ENCODE assay signal across 8 cellular contexts in genomic region chr6:36914227-36914794, GRCh38. TPM values are rescaled to one million over a fixed set of nuclear protein-coding genes. Genes with fewer than 3 reads are reported as not detected.
A peak's percentile ranks its signal among the peaks of the same experiment; 100 is the strongest.
DNase-seq lines count a peak whose midpoint lies in the region; ATAC-seq and TF ChIP-seq lines count a peak whose summit lies in the region.

No MANE protein-coding gene starts in this region.

- peaks cover 21% of the 10 kb centered on the region for H3K36me3 ChIP-seq in thoracic aorta

- TF ChIP-seq CTCF in fibroblast of pulmonary artery (IDR thresholded peaks at IDR 0.05; ENCODE audit: low read length, missing control alignments), result peak; percentile 44
- TF ChIP-seq CTCF in thoracic aorta (IDR thresholded peaks at IDR 0.05), result peak; percentile 25

- DNase-seq in activated naive CD4-positive, alpha-beta T cell treated with Interleukin-2 at 50 U/mL for 16 hours, result peak; percentile 37
- no peak for DNase-seq in activated naive CD4-positive, alpha-beta T cell (lab: John Stamatoyannopoulos, UW)
- DNase-seq in activated CD4-positive, alpha-beta T cell treated with anti-CD3 and anti-CD28 coated beads, Interleukin-2, amount 10 ng/mL, durations not matched to agents 24 days and 14 days, result peak; percentile 82
- DNase-seq in fibroblast of pulmonary artery (ENCODE audit: low read depth) (peak; percentile 54), thoracic aorta (ENCODE audit: low spot score) (no peak), NCI-H510A (lab: John Stamatoyannopoulos, UW) (no peak)

- H3K27me3 Mint-ChIP-seq in activated CD4-positive, alpha-beta T cell treated with anti-CD3 and anti-CD28 coated beads, Interleukin-2, amount 10 ng/mL, durations not matched to agents 24 days and 14 days, result no peaks in the 10 kb centered on the region

- ATAC-seq in thoracic aorta (ENCODE audit: insufficient number of reproducible peaks, low FRiP score, low read depth) (no peak), GM19455 (IDR thresholded peaks at IDR 0.05; ENCODE audit: unreplicated experiment) (no peak), HG03175 (IDR thresholded peaks at IDR 0.05; ENCODE audit: unreplicated experiment) (no peak)

- intact Hi-C loops in activated CD4-positive, alpha-beta T cell treated with anti-CD3 and anti-CD28 coated beads, Interleukin-2, amount 10 ng/mL, durations not matched to agents 24 days and 14 days (cut with micrococcal nuclease), result loop anchor here (5.0 kb wide), 1 partner anchor 343 kb away; the partner anchor contains the start of genes TBC1D22B and TMEM217

- H3K4me1 Mint-ChIP-seq in activated CD4-positive, alpha-beta T cell treated with anti-CD3 and anti-CD28 coated beads, Interleukin-2, amount 10 ng/mL, durations not matched to agents 24 days and 14 days, result peaks cover 51% of the 10 kb centered on the region

- peak overlapping the region; percentile 89 for H3K27ac Mint-ChIP-seq in activated CD4-positive, alpha-beta T cell treated with anti-CD3 and anti-CD28 coated beads, Interleukin-2, amount 10 ng/mL, durations not matched to agents 24 days and 14 days

- H3K9me3 ChIP-seq in thoracic aorta, result no peaks in the 10 kb centered on the region

- H3K36me3 Mint-ChIP-seq in activated CD4-positive, alpha-beta T cell treated with anti-CD3 and anti-CD28 coated beads, Interleukin-2, amount 10 ng/mL, durations not matched to agents 24 days and 14 days (ENCODE audit: low read depth), result peaks cover 50% of the 10 kb centered on the region

- H3K4me3 ChIP-seq in fibroblast of pulmonary artery (replicated peaks; ENCODE audit: low read depth, low read length), result no peak overlapping the region
- no peak overlapping the region for H3K4me3 ChIP-seq in thoracic aorta

- no peaks in the 10 kb centered on the region for H3K27me3 ChIP-seq in thoracic aorta (replicated peaks; ENCODE audit: insufficient read depth)

- peaks cover 20 to 36% of the 10 kb centered on the region in 2 donors for H3K4me1 ChIP-seq in thoracic aorta (ENCODE audit: control insufficient read depth in 1 of 2, low read depth in 2 of 2)

- no peaks in the 10 kb centered on the region for H3K9me3 Mint-ChIP-seq in activated CD4-positive, alpha-beta T cell treated with anti-CD3 and anti-CD28 coated beads, Interleukin-2, amount 10 ng/mL, durations not matched to agents 24 days and 14 days

- H3K27ac ChIP-seq in thoracic aorta, result no peak overlapping the region

- peak overlapping the region; percentile 82 for H3K4me3 Mint-ChIP-seq in activated CD4-positive, alpha-beta T cell treated with anti-CD3 and anti-CD28 coated beads, Interleukin-2, amount 10 ng/mL, durations not matched to agents 24 days and 14 days

RNA-seq across cellular contexts. Expression of gene C6orf89, which starts 28.6 kb away (rescaled TPM):
- total RNA-seq in activated CD4-positive, alpha-beta T cell treated with anti-CD3 and anti-CD28 coated beads, Interleukin-2, amount 10 ng/mL, durations not matched to agents 24 days and 14 days, result 25.9 and 27.4 TPM in 2 replicates
- 10 to 100 TPM; 53.6 to 60.9 TPM for total RNA-seq in thoracic aorta

RNA-seq across cellular contexts. Expression of gene PPIL1, which starts 39.7 kb away (rescaled TPM):
- total RNA-seq in activated CD4-positive, alpha-beta T cell treated with anti-CD3 and anti-CD28 coated beads, Interleukin-2, amount 10 ng/mL, durations not matched to agents 24 days and 14 days, result 65.0 and 65.1 TPM in 2 replicates
- total RNA-seq in thoracic aorta, result 10 to 100 TPM; 12.0 to 12.9 TPM

RNA-seq across cellular contexts. Expression of gene PI16, which starts 40.2 kb away (rescaled TPM):
- not detected in 2 replicates for total RNA-seq in activated CD4-positive, alpha-beta T cell treated with anti-CD3 and anti-CD28 coated beads, Interleukin-2, amount 10 ng/mL, durations not matched to agents 24 days and 14 days
- total RNA-seq in thoracic aorta, result 10 to 100 TPM; 44.3 to 89.7 TPM

Comparison
In these comparisons a context has a peak if more than half of its experiments do, and no peak if none do; other contexts are left out.
1. DNase-seq: peak in activated naive CD4-positive, alpha-beta T cell treated with Interleukin-2 at 50 U/mL for 16 hours (single experiment), activated CD4-positive, alpha-beta T cell treated with anti-CD3 and anti-CD28 coated beads, Interleukin-2, amount 10 ng/mL, durations not matched to agents 24 days and 14 days (single experiment) and fibroblast of pulmonary artery (single experiment); none in activated naive CD4-positive, alpha-beta T cell (0 of 4), thoracic aorta (single experiment) and NCI-H510A (single experiment).
2. RNA of gene PI16, which starts 40.2 kb away (total RNA-seq): 44.3 to 89.7 TPM in thoracic aorta; not detected in activated CD4-positive, alpha-beta T cell treated with anti-CD3 and anti-CD28 coated beads, Interleukin-2, amount 10 ng/mL, durations not matched to agents 24 days and 14 days; every median in the first group is over 10 times any median in the second.